In genomic region chr9:134301387-134302129, GRCh38 we compare ENCODE assay signal across 8 cellular contexts. TPM values are rescaled to one million over a fixed set of nuclear protein-coding genes. Genes with fewer than 3 reads are reported as not detected.
DNase-seq lines count a peak whose midpoint lies in the region; ATAC-seq, FAIRE-seq and TF ChIP-seq lines count a peak whose summit lies in the region.

No MANE protein-coding gene starts in this region.

- H3K36me3 ChIP-seq in psoas muscle (ENCODE audit: insufficient read depth in 1 of 2, low read depth in 1 of 2): no peaks in the 10 kb centered on the region
- H3K36me3 ChIP-seq in WERI-Rb-1: no peaks in the 10 kb centered on the region

- TF ChIP-seq POLR2A in GM18505 (IDR thresholded peaks at IDR 0.05; ENCODE audit: borderline replicate concordance, extremely low read depth, insufficient read depth, insufficient read length): no peak

- 83 to 88% (median 86%) methylated on average over 14 to 15 of the region's 15 CpGs for WGBS in psoas muscle, 3 donors

- H3K4me3 Mint-ChIP-seq in activated T-helper 17 cell treated with anti-CD3 and anti-CD28 coated beads, Interleukin-2, amount 50 U/mL, for 72 hours: no peak overlapping the region

- ATAC-seq in GM18505 (IDR thresholded peaks at IDR 0.05; ENCODE audit: unreplicated experiment) (peak; percentile 74), HG03432 (IDR thresholded peaks at IDR 0.05; ENCODE audit: unreplicated experiment) (peak; percentile 70), psoas muscle (no peak)
- ATAC-seq in activated T-helper 17 cell treated with anti-CD3 and anti-CD28 coated beads, Interleukin-2, amount 50 U/mL, for 72 hours (replicated peaks): peak; percentile 100

- H3K27ac ChIP-seq in psoas muscle (no peak overlapping the region), WERI-Rb-1 (no peak overlapping the region)

- H3K4me1 Mint-ChIP-seq in activated T-helper 17 cell treated with anti-CD3 and anti-CD28 coated beads, Interleukin-2, amount 50 U/mL, for 72 hours: no peaks in the 10 kb centered on the region

- intact Hi-C loops in psoas muscle (cut with DNase I): no loop called here

- no peak for TF ChIP-seq CTCF in psoas muscle (IDR thresholded peaks at IDR 0.05)
- no peak for TF ChIP-seq CTCF in WERI-Rb-1 (IDR thresholded peaks at IDR 0.05; ENCODE audit: low read depth, low read length)
- TF ChIP-seq CTCF in D721Med (IDR thresholded peaks at IDR 0.05; ENCODE audit: insufficient read depth, missing control alignments): no peak

- H3K4me3 ChIP-seq in psoas muscle (no peak overlapping the region), WERI-Rb-1 (ENCODE audit: low read depth, low read length) (no peak overlapping the region)

- no peaks in the 10 kb centered on the region for H3K4me1 ChIP-seq in psoas muscle

- H3K9me3 ChIP-seq in psoas muscle (no peaks in the 10 kb centered on the region), WERI-Rb-1 (ENCODE audit: severe bottlenecking) (no peaks in the 10 kb centered on the region)

- H3K9me3 Mint-ChIP-seq in activated T-helper 17 cell treated with anti-CD3 and anti-CD28 coated beads, Interleukin-2, amount 50 U/mL, for 72 hours: no peaks in the 10 kb centered on the region

- H3K36me3 Mint-ChIP-seq in activated T-helper 17 cell treated with anti-CD3 and anti-CD28 coated beads, Interleukin-2, amount 50 U/mL, for 72 hours (ENCODE audit: low read depth): no peaks in the 10 kb centered on the region

- H3K27me3 Mint-ChIP-seq in activated T-helper 17 cell treated with anti-CD3 and anti-CD28 coated beads, Interleukin-2, amount 50 U/mL, for 72 hours: no peaks in the 10 kb centered on the region

- no peak for FAIRE-seq in D721Med (lab: Jason Lieb, UNC)

- DNase-seq in psoas muscle (peak; percentile 4 to 37), NCI-H2029 treated with DMSO at 0.1 percent for 48 hours (lab: John Stamatoyannopoulos, UW) (no peak), WERI-Rb-1 (no peak), UCSD-AML1 (lab: John Stamatoyannopoulos, UW; ENCODE audit: unreplicated experiment) (no peak), D721Med (ENCODE audit: insufficient read length, low spot score) (no peak)

- no peaks in the 10 kb centered on the region for H3K27me3 ChIP-seq in psoas muscle (ENCODE audit: insufficient read depth in 3 of 3, low read length in 2 of 3)
- H3K27me3 ChIP-seq in WERI-Rb-1 (ENCODE audit: insufficient read depth, low read depth, severe bottlenecking): no peaks in the 10 kb centered on the region

- H3K27ac Mint-ChIP-seq in activated T-helper 17 cell treated with anti-CD3 and anti-CD28 coated beads, Interleukin-2, amount 50 U/mL, for 72 hours: no peak overlapping the region

RNA-seq across cellular contexts. Expression of gene RXRA, which starts 24.7 kb away (rescaled TPM):
- total RNA-seq in activated T-helper 17 cell treated with anti-CD3 and anti-CD28 coated beads, Interleukin-2, amount 50 U/mL, for 72 hours: 10 to 100 TPM in 1 of 2 donors, 1 to 10 TPM in 1; 4.2 to 41.6 TPM
- total RNA-seq in psoas muscle: 100 to 1,000 TPM in 3 of 4 donors, 10 to 100 TPM in 1; 84.3 to 192 (median 147) TPM
- polyA plus RNA-seq in psoas muscle: 100 to 1,000 TPM in 1 of 3 donors, 10 to 100 TPM in 2; 37.7 to 156 (median 76.4) TPM

Comparison
In these comparisons a context has a peak if more than half of its experiments do, and no peak if none do; other contexts are left out.
1. ATAC-seq: peak in GM18505 (single experiment), HG03432 (single experiment) and activated T-helper 17 cell treated with anti-CD3 and anti-CD28 coated beads, Interleukin-2, amount 50 U/mL, for 72 hours (single experiment); none in psoas muscle (0 of 4).
2. DNase-seq: peak in psoas muscle (2 of 2); none in NCI-H2029 treated with DMSO at 0.1 percent for 48 hours (single experiment), WERI-Rb-1 (single experiment), UCSD-AML1 (single experiment) and D721Med (single experiment).